In genomic region chr16:30121741-30122620, GRCh38 we compare ENCODE assay signal across 8 cellular contexts. TPM values are rescaled to one million over a fixed set of nuclear protein-coding genes. Genes with fewer than 3 reads are reported as not detected.
A peak's percentile ranks its signal among the peaks of the same experiment; 100 is the strongest.
DNase-seq lines count a peak whose midpoint lies in the region; ATAC-seq, FAIRE-seq and TF ChIP-seq lines count a peak whose summit lies in the region.

No MANE protein-coding gene starts in this region.

- no peak for DNase-seq in bronchial epithelial cell (ENCODE audit: low read depth)
- peak; percentile 56 for DNase-seq in left lobe of liver (ENCODE audit: low spot score)
- peak; percentile 10 for DNase-seq in superior temporal gyrus (ENCODE audit: extremely low spot score)
- no peak for DNase-seq in GM10248 (ENCODE audit: extremely low spot score)
- DNase-seq in cortex of kidney (lab: John Stamatoyannopoulos, UW) = no peak

- POLR2A ChIA-PET in GM10248 (lab: Yijun Ruan, JAX) = no interaction called here

- H3K4me3 ChIP-seq in bronchial epithelial cell (ENCODE audit: low read depth, low read length) = peak overlapping the region; percentile 63

- FAIRE-seq in bronchial epithelial cell (lab: Jason Lieb, UNC) = no peak

- ATAC-seq in left lobe of liver (peak; percentile 24), GM18520 (IDR thresholded peaks at IDR 0.05; ENCODE audit: unreplicated experiment) (no peak), HG03571 (IDR thresholded peaks at IDR 0.05; ENCODE audit: unreplicated experiment) (no peak)

- TF ChIP-seq CTCF in bronchial epithelial cell (IDR thresholded peaks at IDR 0.05; ENCODE audit: insufficient read depth, low read length, severe bottlenecking) (no peak), GM10248 (IDR thresholded peaks at IDR 0.05; ENCODE audit: control extremely low read depth, extremely low read depth, low read depth, missing control alignments) (no peak)

- H3K27me3 ChIP-seq in bronchial epithelial cell (ENCODE audit: control insufficient read depth, insufficient read depth, low read length) = no peaks in the 10 kb centered on the region

- CTCF ChIA-PET in GM10248 (lab: Yijun Ruan, JAX) = interaction anchor here (2.4 to 3.8 kb wide), 2 partner anchors 10 to 30 kb away, joined by 9 to 18 read pairs; partner anchors contain the start of gene TBX6

- peaks cover 29% of the 10 kb centered on the region for H3K36me3 ChIP-seq in KOPT-K1 (ENCODE audit: insufficient read depth, low read length)
- H3K36me3 ChIP-seq in bronchial epithelial cell (ENCODE audit: control insufficient read depth, insufficient read depth, low read length) = no peaks in the 10 kb centered on the region

- H3K27ac ChIP-seq in KOPT-K1 (ENCODE audit: low read depth, low read length, poor library complexity, severe bottlenecking) = peak overlapping the region; percentile 98

- H3K9me3 ChIP-seq in KOPT-K1 (ENCODE audit: insufficient read depth, low read length, poor library complexity, severe bottlenecking) = no peaks in the 10 kb centered on the region

RNA-seq across cellular contexts. Expression of gene MAPK3, which starts 1.0 kb away (rescaled TPM):
- total RNA-seq in bronchial epithelial cell (7.4 and 13.4 TPM in 2 replicates), left lobe of liver (12.3 TPM)

RNA-seq across cellular contexts. Expression of gene GDPD3, which starts 8.6 kb away (rescaled TPM):
- 7.1 and 20.7 TPM in 2 replicates for total RNA-seq in bronchial epithelial cell
- 1.4 TPM for total RNA-seq in left lobe of liver

RNA-seq across cellular contexts. Expression of gene YPEL3, which starts 26.0 kb away (rescaled TPM):
- total RNA-seq in bronchial epithelial cell (3.7 and 7.4 TPM in 2 replicates), left lobe of liver (20.9 TPM)

RNA-seq across cellular contexts. Expression of gene TBX6, which starts 30.3 kb away (rescaled TPM):
- total RNA-seq in bronchial epithelial cell (0.26 and 0.90 TPM in 2 replicates), left lobe of liver (0.86 TPM)

RNA-seq across cellular contexts. Expression of gene PPP4C, which starts 46.2 kb away (rescaled TPM):
- total RNA-seq in bronchial epithelial cell (249 and 310 TPM in 2 replicates), left lobe of liver (51.0 TPM)

Comparison
In these comparisons a context has a peak if more than half of its experiments do, and no peak if none do; other contexts are left out.
1. DNase-seq: peak in left lobe of liver (single experiment) and superior temporal gyrus (single experiment); none in bronchial epithelial cell (single experiment), GM10248 (single experiment) and cortex of kidney (single experiment).